In genomic region chr3:186946756-186947375, GRCh38 we compare ENCODE assay signal across 10 cellular contexts. TPM values are rescaled to one million over a fixed set of nuclear protein-coding genes. Genes with fewer than 3 reads are reported as not detected.
DNase-seq lines count a peak whose midpoint lies in the region; ATAC-seq, FAIRE-seq and TF ChIP-seq lines count a peak whose summit lies in the region.
"Had no signal": no experiment of that assay in that cellular context is flagged by ENCODE, and none has a peak within 500 bp of the region (broad histone marks: within the 10 kb centered on the region; RNA-seq: fewer than 3 reads in every experiment).

No MANE protein-coding gene starts in this region.

- TF ChIP-seq POLR2A in GM12891 (IDR thresholded peaks at IDR 0.05; ENCODE audit: low read depth, low read length): peak; percentile 43; the same call in 1 of the 2 replicates

- peak; percentile 82 for FAIRE-seq in GM12891 (lab: Jason Lieb, UNC)
- no peak for FAIRE-seq in HTR-8/SVneo (lab: Jason Lieb, UNC)

- DNase-seq in GM12891 (ENCODE audit: insufficient read length, low spot score) (no peak), NCI-H1930 (lab: John Stamatoyannopoulos, UW) (no peak), HTR-8/SVneo (ENCODE audit: insufficient read length, low spot score) (no peak), epidermal melanocyte (ENCODE audit: insufficient read length, low spot score) (no peak)
- DNase-seq in central memory CD8-positive, alpha-beta T cell (ENCODE audit: low spot score in 2 of 2): no peak
- no peak for DNase-seq in effector CD4-positive, alpha-beta T cell
- DNase-seq: DND-41; stimulated activated CD4-positive, alpha-beta T cell treated with anti-CD3 and anti-CD28 coated beads, Interleukin-12 subunit alpha, Interleukin-12 subunit beta, amount 100 ng/mL, for 4 hours had no signal

- no peaks in the 10 kb centered on the region for H3K27me3 Mint-ChIP-seq in central memory CD8-positive, alpha-beta T cell

- ATAC-seq in GM19351 (IDR thresholded peaks at IDR 0.05; ENCODE audit: unreplicated experiment) (peak; percentile 84), HG03064 (IDR thresholded peaks at IDR 0.05; ENCODE audit: low read depth, unreplicated experiment) (peak; percentile 68)
- ATAC-seq in central memory CD8-positive, alpha-beta T cell (replicated peaks; ENCODE audit: extremely low read depth, poor library complexity, severe bottlenecking): no peak

- no peaks in the 10 kb centered on the region for H3K9me3 Mint-ChIP-seq in central memory CD8-positive, alpha-beta T cell

- peaks cover 72% of the 10 kb centered on the region for H3K4me1 Mint-ChIP-seq in central memory CD8-positive, alpha-beta T cell

- peak overlapping the region; percentile 39 for H3K27ac Mint-ChIP-seq in central memory CD8-positive, alpha-beta T cell (ENCODE audit: low read depth)

- H3K4me3 Mint-ChIP-seq in central memory CD8-positive, alpha-beta T cell: peak overlapping the region; percentile 10

- H3K36me3 Mint-ChIP-seq in central memory CD8-positive, alpha-beta T cell (ENCODE audit: insufficient read depth): peaks cover 34% of the 10 kb centered on the region

TF ChIP-seq in GM12891, 5 proteins besides CTCF, POLR2A, EP300 and RAD21:
- TF ChIP-seq PAX5 (IDR thresholded peaks at IDR 0.05; ENCODE audit: insufficient read depth, low read length, severe bottlenecking) (peak; percentile 88), SPI1 (IDR thresholded peaks at IDR 0.05; ENCODE audit: low read depth, low read length) (no peak), POU2F2 (IDR thresholded peaks at IDR 0.05; ENCODE audit: low read depth, low read length) (peak; percentile 93), TAF1 (IDR thresholded peaks at IDR 0.05; ENCODE audit: low read depth, low read length) (no peak)

RNA-seq across cellular contexts. Expression of gene ST6GAL1, which starts 16.5 kb away (rescaled TPM):
- polyA plus RNA-seq in GM12891 (2012; ENCODE audit: low read depth, missing spikeins): 85.5 TPM
